ENCODE assay signal across 1 cellular context in genomic region chr7:98211676-98212531, GRCh38.
TF ChIP-seq lines count a peak whose summit lies in the region.

No MANE protein-coding gene starts in this region.

TF ChIP-seq in HepG2, 621 proteins besides CTCF, POLR2A, EP300 and RAD21 (continued from another document and continues in another):
- TF ChIP-seq ZNF770 (CRISPR knock-in tag; IDR thresholded peaks at IDR 0.05) (no peak), ZNF792 (CRISPR knock-in tag; IDR thresholded peaks at IDR 0.05) (peak; percentile 47; the same call in 1 of the 2 replicates), ELF4 (CRISPR knock-in tag; IDR thresholded peaks at IDR 0.05; ENCODE audit: borderline replicate concordance) (no peak), E2F5 (CRISPR knock-in tag; conservative IDR thresholded peaks at IDR 0.05) (no peak), SRSF9 (IDR thresholded peaks at IDR 0.05; ENCODE audit: borderline replicate concordance, insufficient read depth, low read depth, low read length, poor library complexity, severe bottlenecking) (no peak), ZNF510 (CRISPR knock-in tag; IDR thresholded peaks at IDR 0.05; ENCODE audit: low read depth) (no peak), PPARG (CRISPR knock-in tag; conservative IDR thresholded peaks at IDR 0.05) (peak; percentile 75), ZNF12 (CRISPR knock-in tag; IDR thresholded peaks at IDR 0.05) (no peak), ZNF513 (CRISPR knock-in tag; conservative IDR thresholded peaks at IDR 0.05) (no peak), HES4 (CRISPR knock-in tag; IDR thresholded peaks at IDR 0.05; ENCODE audit: borderline replicate concordance) (no peak), SP2 (CRISPR knock-in tag; IDR thresholded peaks at IDR 0.05) (no peak), CC2D1A (CRISPR knock-in tag; IDR thresholded peaks at IDR 0.05) (no peak), ZNF253 (CRISPR knock-in tag; IDR thresholded peaks at IDR 0.05; ENCODE audit: borderline replicate concordance) (no peak), ZHX1 (CRISPR knock-in tag; IDR thresholded peaks at IDR 0.05; ENCODE audit: low read depth) (no peak), RARA (CRISPR knock-in tag; IDR thresholded peaks at IDR 0.05) (peak; percentile 98), ZSCAN29 (CRISPR knock-in tag; conservative IDR thresholded peaks at IDR 0.05) (no peak), NRL (CRISPR knock-in tag; IDR thresholded peaks at IDR 0.05; ENCODE audit: borderline replicate concordance) (peak; percentile 83), E2F2 (CRISPR knock-in tag; IDR thresholded peaks at IDR 0.05; ENCODE audit: borderline replicate concordance) (no peak), ZNF841 (CRISPR knock-in tag; IDR thresholded peaks at IDR 0.05; ENCODE audit: borderline replicate concordance) (no peak), MYNN (CRISPR knock-in tag; IDR thresholded peaks at IDR 0.05; ENCODE audit: low read depth) (no peak), LRRFIP1 (CRISPR knock-in tag; conservative IDR thresholded peaks at IDR 0.05) (no peak), CENPX (CRISPR knock-in tag; IDR thresholded peaks at IDR 0.05) (no peak), GLI4 (CRISPR knock-in tag; IDR thresholded peaks at IDR 0.05; ENCODE audit: borderline replicate concordance) (no peak), ZBTB7B (CRISPR knock-in tag; IDR thresholded peaks at IDR 0.05) (peak; percentile 94), ZNF484 (CRISPR knock-in tag; IDR thresholded peaks at IDR 0.05; ENCODE audit: borderline replicate concordance, low read depth) (no peak), ARID5B (CRISPR knock-in tag; IDR thresholded peaks at IDR 0.05) (peak; percentile 64), ZNF768 (CRISPR knock-in tag; IDR thresholded peaks at IDR 0.05) (peak; percentile 64; the same call in 1 of the 2 replicates), AHR (CRISPR knock-in tag; IDR thresholded peaks at IDR 0.05) (no peak), JDP2 (CRISPR knock-in tag; IDR thresholded peaks at IDR 0.05; ENCODE audit: borderline replicate concordance) (no peak; the same call in 1 of the 2 replicates), ZNF160 (CRISPR knock-in tag; IDR thresholded peaks at IDR 0.05) (peak; percentile 68; the same call in 1 of the 2 replicates), LCORL (IDR thresholded peaks at IDR 0.05) (no peak), LCORL (CRISPR knock-in tag; IDR thresholded peaks at IDR 0.05) (peak; percentile 88; the same call in 1 of the 2 replicates), IRF9 (CRISPR knock-in tag; IDR thresholded peaks at IDR 0.05; ENCODE audit: borderline replicate concordance) (no peak), IKZF4 (CRISPR knock-in tag; IDR thresholded peaks at IDR 0.05; ENCODE audit: borderline replicate concordance, low read depth, not compliant biosample characterization) (no peak), CEBPB (IDR thresholded peaks at IDR 0.05; ENCODE audit: borderline replicate concordance, low read depth, low read length) (no peak), ZNF501 (CRISPR knock-in tag; IDR thresholded peaks at IDR 0.05) (no peak), DMAP1 (CRISPR knock-in tag; IDR thresholded peaks at IDR 0.05) (peak; percentile 85), CENPT (CRISPR knock-in tag; IDR thresholded peaks at IDR 0.05; ENCODE audit: low read depth) (no peak; the same call in 1 of the 2 replicates), SSRP1 (CRISPR knock-in tag; IDR thresholded peaks at IDR 0.05) (no peak), NFE2L1 (CRISPR knock-in tag; IDR thresholded peaks at IDR 0.05; ENCODE audit: borderline replicate concordance) (no peak), ZNF251 (CRISPR knock-in tag; IDR thresholded peaks at IDR 0.05) (no peak), ZBTB43 (CRISPR knock-in tag; conservative IDR thresholded peaks at IDR 0.05) (no peak), ZNF720 (CRISPR knock-in tag; IDR thresholded peaks at IDR 0.05) (no peak)
